Comparison of ENCODE assay signal across 25 cellular contexts in the genomic region with DNA sequence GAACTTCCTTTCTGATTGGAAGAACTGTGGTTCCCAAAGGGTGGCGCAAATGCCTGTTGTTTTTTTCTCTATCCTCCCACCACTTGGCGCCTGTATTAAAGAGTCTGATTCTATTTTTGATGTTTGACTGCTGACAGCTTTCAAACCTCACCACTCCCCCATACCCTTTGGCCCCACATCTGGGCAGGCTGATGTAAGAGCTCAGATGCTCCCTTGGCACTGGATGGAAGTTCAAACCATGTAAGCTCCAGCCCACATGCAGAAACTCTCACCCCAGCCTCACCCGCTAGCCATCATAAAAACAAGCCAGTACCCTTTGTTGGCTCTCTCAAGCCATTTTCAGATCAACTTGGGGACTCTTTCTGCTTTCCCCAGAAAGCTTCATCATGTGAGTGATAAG. TPM values are rescaled to one million over a fixed set of nuclear protein-coding genes. Genes with fewer than 3 reads are reported as not detected.
DNase-seq lines count a peak whose midpoint lies in the region; ATAC-seq and TF ChIP-seq lines count a peak whose summit lies in the region.
"Had no signal": no experiment of that assay in that cellular context is flagged by ENCODE, and none has a peak within 500 bp of the region (broad histone marks: within the 10 kb centered on the region; RNA-seq: fewer than 3 reads in every experiment).

No MANE protein-coding gene starts in this region.

- WGBS in testis, 2 donors = 75 to 88% methylated on average over 3 of the region's 3 CpGs

- no peaks in the 10 kb centered on the region for H3K27me3 ChIP-seq in right atrium auricular region
- H3K27me3 ChIP-seq in uterus = no peaks in the 10 kb centered on the region
- H3K27me3 ChIP-seq in testis = no peaks in the 10 kb centered on the region
- H3K27me3 ChIP-seq: BE2C, neutrophil, vagina had no signal

- no peak overlapping the region for H3K27ac ChIP-seq in right atrium auricular region
- H3K27ac ChIP-seq in uterus = peak overlapping the region in 1 of 2 donors; percentile 21
- no peak overlapping the region for H3K27ac ChIP-seq in testis
- H3K27ac ChIP-seq: HL-60, neutrophil, vagina had no signal

- no peak overlapping the region for H3K4me3 ChIP-seq in right atrium auricular region
- no peak overlapping the region for H3K4me3 ChIP-seq in uterus
- no peak overlapping the region for H3K4me3 ChIP-seq in testis
- H3K4me3 ChIP-seq: vagina had no signal

- intact Hi-C loops in left cardiac atrium (cut with DNase I) (no loop called here), uterus (cut with DNase I; ENCODE audit: low total_unique reads) (no loop called here), testis (cut with DNase I; ENCODE audit: low total_unique reads) (no loop called here)

- in situ Hi-C loops in GM13976 (cut with MboI; ENCODE audit: low sequenced_read_pairs, unreplicated experiment) = no loop called here

- H3K9me3 ChIP-seq in right atrium auricular region (no peaks in the 10 kb centered on the region), uterus (no peaks in the 10 kb centered on the region), testis (no peaks in the 10 kb centered on the region)
- H3K9me3 ChIP-seq: BE2C, neutrophil, SK-N-SH, vagina had no signal

- peak; percentile 53 to 83 for ATAC-seq in left cardiac atrium
- ATAC-seq: activated naive CD4-positive, alpha-beta T cell treated with anti-CD3 and anti-CD28 coated beads, Interleukin-2, amount 50 U/mL, for 72 hours; esophagus mucosa; left lobe of liver had no signal

- H3K36me3 ChIP-seq in right atrium auricular region (no peaks in the 10 kb centered on the region), uterus (no peaks in the 10 kb centered on the region), testis (ENCODE audit: low read depth, missing control alignments) (no peaks in the 10 kb centered on the region)
- H3K36me3 ChIP-seq: BE2C, neutrophil, vagina had no signal

- DNase-seq in left cardiac atrium (no peak), right atrium auricular region (ENCODE audit: low spot score) (no peak), UCSD-AML1 (lab: John Stamatoyannopoulos, UW; ENCODE audit: unreplicated experiment) (peak; percentile 42), left kidney (ENCODE audit: low read depth, low spot score) (peak; percentile 41), uterus (peak; percentile 33 to 46), NOMO-1 treated with DMSO at 0.1 percent for 48 hours (lab: John Stamatoyannopoulos, UW; ENCODE audit: unreplicated experiment) (no peak), GM13976 (ENCODE audit: low spot score) (no peak), testis (no peak)
- DNase-seq: 8988T; activated CD4-positive, alpha-beta T cell treated with anti-CD3 and anti-CD28 coated beads for 48 hours; BE2C; Calu3; cerebellar nuclear complex; effector CD8-positive, alpha-beta T cell; HFFc6; NCI-H1092 treated with DMSO at 0.1 percent for 48 hours; NCI-H2081; RPMI8226; SK-N-SH had no signal

- no peak for TF ChIP-seq POLR2A in uterus (IDR thresholded peaks at IDR 0.05)
- no peak for TF ChIP-seq POLR2A in testis (IDR thresholded peaks at IDR 0.05)

- H3K4me1 ChIP-seq in right atrium auricular region (no peaks in the 10 kb centered on the region), uterus (no peaks in the 10 kb centered on the region), testis (no peaks in the 10 kb centered on the region)
- H3K4me1 ChIP-seq: BE2C had no signal

- TF ChIP-seq CTCF in right atrium auricular region (IDR thresholded peaks at IDR 0.05) (no peak), uterus (IDR thresholded peaks at IDR 0.05) (no peak), GM13976 (IDR thresholded peaks at IDR 0.05; ENCODE audit: borderline replicate concordance, control extremely low read depth, extremely low read depth, insufficient read depth, missing control alignments) (no peak), testis (IDR thresholded peaks at IDR 0.05) (no peak)

RNA-seq across cellular contexts. Expression of gene TMEM14A, which starts 20.0 kb away (rescaled TPM):
- total RNA-seq in left cardiac atrium (10 to 100 TPM in 1 of 2 donors, 1 to 10 TPM in 1; 7.9 to 13.3 TPM), right atrium auricular region (10 to 100 TPM; 13.2 to 13.4 TPM), uterus (10 to 100 TPM in 3 of 4 donors, 1 to 10 TPM in 1; 9.5 to 65.0 (median 32.8) TPM), testis (10 to 100 TPM; 23.7 to 33.4 TPM)
- 27.4 TPM for polyA plus RNA-seq in testis (ENCODE audit: insufficient read depth, low read depth, low replicate concordance)

Comparison
In these comparisons a context has a peak if more than half of its experiments do, and no peak if none do; other contexts are left out.
1. DNase-seq: peak in UCSD-AML1 (single experiment), left kidney (single experiment) and uterus (2 of 2); none in left cardiac atrium (single experiment), right atrium auricular region (single experiment), NOMO-1 treated with DMSO at 0.1 percent for 48 hours (single experiment), GM13976 (single experiment) and testis (single experiment).